8 cellular contexts compared by ENCODE assay signal in genomic region chr6:146357578-146358340, GRCh38.
A peak's percentile ranks its signal among the peaks of the same experiment; 100 is the strongest.
DNase-seq lines count a peak whose midpoint lies in the region; ATAC-seq and TF ChIP-seq lines count a peak whose summit lies in the region.

No MANE protein-coding gene starts in this region.

- H3K27me3 ChIP-seq in fibroblast of lung (ENCODE audit: control insufficient read depth, insufficient read depth, low read length): no peaks in the 10 kb centered on the region

- peak overlapping the region in 1 of 4 experiments; percentile 25 for H3K4me3 ChIP-seq in fibroblast of lung (replicated peaks in 1 of 4; ENCODE audit: control extremely low read depth in 1 of 4, insufficient read depth in 1 of 4, low read depth in 3 of 4, low read length in 4 of 4)

- peak overlapping the region; percentile 56 for H3K4me2 ChIP-seq in fibroblast of lung (ENCODE audit: extremely low read depth, insufficient read depth, low read length)

- no peaks in the 10 kb centered on the region for H3K79me2 ChIP-seq in fibroblast of lung (ENCODE audit: control insufficient read depth, insufficient read depth, low read length)

- no peak overlapping the region for H3K9ac ChIP-seq in fibroblast of lung (ENCODE audit: insufficient read depth, low read length)

- no peak overlapping the region for H2AFZ ChIP-seq in fibroblast of lung (ENCODE audit: low read length)

- no peak for TF ChIP-seq CTCF in fibroblast of lung (conservative IDR thresholded peaks at IDR 0.05 in 1 of 2, IDR thresholded peaks at IDR 0.05 in 1 of 2; ENCODE audit: low read depth in 1 of 2, low read length in 2 of 2)

- H3K9me3 ChIP-seq in fibroblast of lung (ENCODE audit: control insufficient read depth, insufficient read depth, low read depth, low read length): no peaks in the 10 kb centered on the region

- no peaks in the 10 kb centered on the region for H3K36me3 ChIP-seq in fibroblast of lung (ENCODE audit: control insufficient read depth, insufficient read depth, low read length)

- ATAC-seq in GM18868 (IDR thresholded peaks at IDR 0.05; ENCODE audit: unreplicated experiment): peak; percentile 83
- ATAC-seq in HG02759 (IDR thresholded peaks at IDR 0.05; ENCODE audit: unreplicated experiment): peak; percentile 61

- H3K4me1 ChIP-seq in fibroblast of lung (ENCODE audit: control insufficient read depth, extremely low read depth, insufficient read depth, low read length): peaks cover 5% of the 10 kb centered on the region

- DNase-seq in OCI-M1 (lab: John Stamatoyannopoulos, UW) (peak; percentile 86), fibroblast of lung (ENCODE audit: low read depth in 2 of 2) (peak; percentile 59 to 98), COR-L47 (lab: John Stamatoyannopoulos, UW) (no peak), anterior cingulate cortex (lab: John Stamatoyannopoulos, UW) (no peak), NCI-H748 treated with DMSO at 0.1 percent for 48 hours (lab: John Stamatoyannopoulos, UW) (no peak), COLO668 (lab: John Stamatoyannopoulos, UW; ENCODE audit: unreplicated experiment) (no peak)

- H3K27ac ChIP-seq in fibroblast of lung (ENCODE audit: insufficient read depth, low read length): peak overlapping the region; percentile 17

- no peaks in the 10 kb centered on the region for H4K20me1 ChIP-seq in fibroblast of lung (ENCODE audit: control insufficient read depth, extremely low read depth, insufficient read depth, low read length)

Comparison
In these comparisons a context has a peak if more than half of its experiments do, and no peak if none do; other contexts are left out.
1. DNase-seq: peak in OCI-M1 (single experiment) and fibroblast of lung (2 of 2); none in COR-L47 (single experiment), anterior cingulate cortex (0 of 58), NCI-H748 treated with DMSO at 0.1 percent for 48 hours (single experiment) and COLO668 (single experiment).